In the genomic region with DNA sequence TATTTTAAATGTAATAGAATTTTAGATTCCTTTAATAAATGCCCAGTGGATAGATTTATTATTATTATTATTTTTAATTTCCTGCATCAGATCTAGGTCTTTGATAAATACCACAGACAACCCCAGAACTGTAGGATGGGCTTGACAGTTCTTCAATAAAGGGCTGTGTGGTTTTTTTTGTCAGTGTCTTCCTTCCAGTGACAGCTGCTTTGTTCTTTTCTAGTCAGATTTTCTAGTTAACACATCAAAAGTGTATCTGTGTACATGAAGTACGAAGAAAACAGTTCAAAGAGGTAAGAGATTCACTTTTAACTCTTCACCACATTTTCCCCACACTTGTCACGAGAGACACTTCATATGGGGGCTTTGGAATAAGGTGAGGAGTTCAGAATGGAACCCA, we compare ENCODE assay signal across 11 cellular contexts.
DNase-seq lines count a peak whose midpoint lies in the region; ATAC-seq, FAIRE-seq and TF ChIP-seq lines count a peak whose summit lies in the region.
"Had no signal": no experiment of that assay in that cellular context is flagged by ENCODE, and none has a peak within 500 bp of the region (broad histone marks: within the 10 kb centered on the region; RNA-seq: fewer than 3 reads in every experiment).

No MANE protein-coding gene starts in this region.

- TF ChIP-seq EP300 in HepG2 (IDR thresholded peaks at IDR 0.05; ENCODE audit: low read depth in 2 of 2, low read length in 2 of 2) (no peak), HepG2 (CRISPR knock-in tag; IDR thresholded peaks at IDR 0.05; ENCODE audit: borderline replicate concordance) (no peak), K562 (IDR thresholded peaks at IDR 0.05; ENCODE audit: low read length) (no peak), ovary (IDR thresholded peaks at IDR 0.05) (no peak)

- no peaks in the 10 kb centered on the region for H4K20me1 ChIP-seq in HepG2 (ENCODE audit: insufficient read depth, low read length)
- no peaks in the 10 kb centered on the region for H4K20me1 ChIP-seq in OCI-LY3 (ENCODE audit: insufficient read depth, low read length)
- no peaks in the 10 kb centered on the region for H4K20me1 ChIP-seq in K562 (replicated peaks; ENCODE audit: control insufficient read depth, insufficient read depth, low read length)

- no peak overlapping the region for H3K23ac ChIP-seq in neuronal stem cell (ENCODE audit: low read depth, low read length, poor library complexity)

- TF ChIP-seq POLR2A in HepG2 (IDR thresholded peaks at IDR 0.05; ENCODE audit: insufficient read depth in 1 of 2, low read depth in 2 of 2, low read length in 2 of 2) (no peak), right lobe of liver (IDR thresholded peaks at IDR 0.05) (no peak), K562 (conservative IDR thresholded peaks at IDR 0.05) (no peak), ovary (IDR thresholded peaks at IDR 0.05) (no peak)

- no peak overlapping the region for H2BK5ac ChIP-seq in neuronal stem cell (ENCODE audit: low read length)

- H3K9ac ChIP-seq in HepG2 (ENCODE audit: insufficient read depth, low read depth, low read length), result no peak overlapping the region
- H3K9ac ChIP-seq in OCI-LY3 (ENCODE audit: low read length), result peak overlapping the region; percentile 40; the same call in 1 of the 2 replicates
- peak overlapping the region; percentile 21 to 35; a peak in 1 of 4 replicates for H3K9ac ChIP-seq in K562 (ENCODE audit: insufficient read depth in 1 of 2, low read depth in 2 of 2, low read length in 2 of 2)
- H3K9ac ChIP-seq in neuronal stem cell (ENCODE audit: low read depth, low read length, poor library complexity), result no peak overlapping the region

- H2BK120ac ChIP-seq in neuronal stem cell (ENCODE audit: low read depth, low read length), result no peak overlapping the region

- DNase-seq in HepG2 (ENCODE audit: low spot score) (no peak), right lobe of liver (no peak), K562 (ENCODE audit: extremely low read depth in 1 of 4, low spot score in 3 of 4) (no peak), NCI-H2107 treated with DMSO at 0.1 percent for 48 hours (lab: John Stamatoyannopoulos, UW; ENCODE audit: unreplicated experiment) (no peak), ovary (no peak), neuronal stem cell (ENCODE audit: low spot score) (no peak)
- peak; percentile 58 for DNase-seq in Jurkat, Clone E6-1 (ENCODE audit: low read depth, low spot score)

- H2BK12ac ChIP-seq in neuronal stem cell (ENCODE audit: low read length), result no peak overlapping the region

- intact Hi-C loops in HepG2 (cut with micrococcal nuclease; ENCODE audit: unreplicated experiment) (loop anchor here (1.0 to 5.0 kb wide), 2 partner anchors 58 to 239 kb away; no protein-coding TSS in a partner anchor), right lobe of liver (cut with DNase I) (loop anchor here in 1 of 2 donors (10.0 kb wide), 1 partner anchor 235 kb away; no protein-coding TSS in a partner anchor), K562 (cut with micrococcal nuclease) (loop anchor here (1.0 kb wide), 1 partner anchor 239 kb away; no protein-coding TSS in a partner anchor), ovary (cut with DNase I) (no loop called here)

- no peak overlapping the region for H4K8ac ChIP-seq in neuronal stem cell (ENCODE audit: low read depth, low read length)

- H3K14ac ChIP-seq in neuronal stem cell (ENCODE audit: low read length), result no peak overlapping the region

- H3K4me3 ChIP-seq in HepG2 (replicated peaks in 1 of 3; ENCODE audit: insufficient read depth in 1 of 3, low read depth in 2 of 3, low read length in 3 of 3) (no peak overlapping the region), right lobe of liver (no peak overlapping the region), OCI-LY3 (ENCODE audit: low read length) (peak overlapping the region; percentile 72), K562 (no peak overlapping the region), ovary (no peak overlapping the region), neuronal stem cell (ENCODE audit: low read length in 2 of 2) (no peak overlapping the region)
- H3K4me3 ChIP-seq in Jurkat, Clone E6-1 (ENCODE audit: low read length), result no peak overlapping the region

- H4K91ac ChIP-seq in neuronal stem cell (ENCODE audit: low read depth, low read length, poor library complexity), result no peak overlapping the region

- peak overlapping the region; percentile 16; the same call in 1 of the 2 replicates for H3K4me2 ChIP-seq in HepG2 (ENCODE audit: low read depth, low read length)
- H3K4me2 ChIP-seq in OCI-LY3 (ENCODE audit: low read length), result peak overlapping the region; percentile 82
- peak overlapping the region; percentile 71 for H3K4me2 ChIP-seq in K562 (ENCODE audit: insufficient read depth, low read length)
- H3K4me2 ChIP-seq in neuronal stem cell (ENCODE audit: insufficient read depth, low read length, poor library complexity, severe bottlenecking), result no peak overlapping the region

- BruUV-seq in HepG2 (replicated peaks; lab: Mats Ljungman, UMichigan) (no TSS peak), K562 (replicated peaks; lab: Mats Ljungman, UMichigan) (no TSS peak)

- no peaks in the 10 kb centered on the region for H3K9me3 ChIP-seq in HepG2 (ENCODE audit: low read length)
- no peaks in the 10 kb centered on the region for H3K9me3 ChIP-seq in right lobe of liver
- H3K9me3 ChIP-seq in OCI-LY3 (ENCODE audit: insufficient read depth, low read length), result no peaks in the 10 kb centered on the region
- H3K9me3 ChIP-seq in K562 (replicated peaks; ENCODE audit: control insufficient read depth, insufficient read depth, low read depth, low read length), result no peaks in the 10 kb centered on the region
- no peaks in the 10 kb centered on the region for H3K9me3 ChIP-seq in ovary
- peaks cover 0 to 2% of the 10 kb centered on the region in 2 donors for H3K9me3 ChIP-seq in neuronal stem cell (replicated peaks in 1 of 2; ENCODE audit: control insufficient read depth in 2 of 2, insufficient read depth in 1 of 2, low read depth in 1 of 2, low read length in 2 of 2)
- H3K9me3 ChIP-seq: Caco-2 had no signal

- TF ChIP-seq RAD21 in HepG2 (CRISPR knock-in tag; IDR thresholded peaks at IDR 0.05) (no peak), K562 (CRISPR knock-in tag; conservative IDR thresholded peaks at IDR 0.05 in 1 of 2, IDR thresholded peaks at IDR 0.05 in 1 of 2) (no peak)

- POLR2A ChIA-PET in HepG2 (lab: Yijun Ruan, JAX) (no interaction called here), K562 (lab: Yijun Ruan, JAX) (interaction anchor here (0.5 to 2.7 kb wide), 4 partner anchors 12 to 312 kb away, joined by 3 to 10 read pairs (median 3); no protein-coding TSS in a partner anchor)

- ATAC-seq in HepG2 (no peak), right lobe of liver (no peak), K562 (no peak)

- no peak overlapping the region for H3K18ac ChIP-seq in neuronal stem cell (ENCODE audit: low read length)

- TF ChIP-seq CTCF in HepG2 (CRISPR knock-in tag; IDR thresholded peaks at IDR 0.05) (no peak), right lobe of liver (IDR thresholded peaks at IDR 0.05) (no peak), OCI-LY3 (IDR thresholded peaks at IDR 0.05; ENCODE audit: low read depth, low read length) (no peak), K562 (IDR thresholded peaks at IDR 0.05 in 2 of 3, conservative IDR thresholded peaks at IDR 0.05 in 1 of 3; ENCODE audit: insufficient read depth in 2 of 3, low read depth in 1 of 3, low read length in 3 of 3) (no peak), ovary (IDR thresholded peaks at IDR 0.05) (no peak)

- H3K79me1 ChIP-seq in neuronal stem cell (ENCODE audit: low read depth, low read length), result no peaks in the 10 kb centered on the region

- in situ Hi-C loops in HepG2 (cut with HindIII; ENCODE audit: extremely low pct_ligation_motif_present, low pct_unique_long_range_greater_than_20kb) (loop anchor here (10.0 kb wide), 1 partner anchor 235 kb away; no protein-coding TSS in a partner anchor), K562 (cut with MboI) (no loop called here)

- H3K27me3 ChIP-seq in HepG2 (ENCODE audit: control insufficient read depth in 1 of 2, insufficient read depth in 2 of 2, low read length in 2 of 2) (no peaks in the 10 kb centered on the region; a peak in 1 of 5 replicates), right lobe of liver (no peaks in the 10 kb centered on the region), OCI-LY3 (ENCODE audit: low read depth, low read length) (peaks cover 9% of the 10 kb centered on the region; the same call in 1 of the 2 replicates), K562 (ENCODE audit: control insufficient read depth in 2 of 2, insufficient read depth in 2 of 2, low read length in 2 of 2) (peaks cover 0 to 5% of the 10 kb centered on the region in 2 experiments; a peak in 3 of 5 replicates), ovary (no peaks in the 10 kb centered on the region), neuronal stem cell (ENCODE audit: control insufficient read depth in 3 of 3, insufficient read depth in 3 of 3, low read depth in 1 of 3, low read length in 3 of 3) (no peaks in the 10 kb centered on the region)

- H3K4me1 ChIP-seq in HepG2 (ENCODE audit: insufficient read depth, low read length) (no peaks in the 10 kb centered on the region), right lobe of liver (no peaks in the 10 kb centered on the region), OCI-LY3 (ENCODE audit: low read length) (peaks cover 8% of the 10 kb centered on the region), K562 (replicated peaks in 1 of 2; ENCODE audit: control insufficient read depth in 2 of 2, insufficient read depth in 2 of 2, low read length in 2 of 2) (no peaks in the 10 kb centered on the region), ovary (ENCODE audit: insufficient read depth) (no peaks in the 10 kb centered on the region), neuronal stem cell (ENCODE audit: control insufficient read depth in 2 of 2, insufficient read depth in 1 of 2, low read depth in 1 of 2, low read length in 2 of 2) (no peaks in the 10 kb centered on the region)
- H3K4me1 ChIP-seq: Caco-2 had no signal

- FAIRE-seq in HepG2 (lab: Jason Lieb, UNC) (no peak), K562 (lab: Jason Lieb, UNC) (no peak)
- FAIRE-seq: D721Med had no signal

- H3K9me1 ChIP-seq in K562 (ENCODE audit: control insufficient read depth, insufficient read depth, low read length), result no peaks in the 10 kb centered on the region

- WGBS in HepG2 (ENCODE audit: low lambda C conversion rate), result 26% methylated on average over 2 of the region's 2 CpGs
- 49% methylated on average over 2 of the region's 2 CpGs for WGBS in right lobe of liver (ENCODE audit: insufficient coverage, low coverage, low lambda C conversion rate, missing lambda C conversion rate)
- 5% methylated on average over 2 of the region's 2 CpGs for WGBS in K562 (ENCODE audit: insufficient coverage, low coverage, missing lambda C conversion rate)
- WGBS in ovary, 3 donors, result 65 to 81% (median 73%) methylated on average over 2 of the region's 2 CpGs
- no CpG with 5 or more reads among the region's 2 CpGs for WGBS in neuronal stem cell (ENCODE audit: extremely low coverage in 2 of 2, insufficient read length in 2 of 2, insufficient replicate concordance in 1 of 2), 2 donors

- CTCF ChIA-PET in HepG2 (lab: Yijun Ruan, JAX; ENCODE audit: low intra/inter-chr PET ratio, low total read pairs) (interaction anchor here (1.8 kb wide), 1 partner anchor 238 kb away, joined by 15 read pairs; no protein-coding TSS in a partner anchor), K562 (lab: Yijun Ruan, JAX; ENCODE audit: low intra/inter-chr PET ratio) (no interaction called here)

- no peak overlapping the region for H2BK15ac ChIP-seq in neuronal stem cell (ENCODE audit: low read length)

- H2AFZ ChIP-seq in HepG2 (ENCODE audit: low read length), result no peak overlapping the region
- H2AFZ ChIP-seq in OCI-LY3 (ENCODE audit: low read depth, low read length), result peak overlapping the region; percentile 98
- H2AFZ ChIP-seq in K562 (ENCODE audit: low read depth, low read length), result peak overlapping the region; percentile 83
- H2AFZ ChIP-seq in neuronal stem cell (ENCODE audit: low read length), result no peak overlapping the region

- H2AK5ac ChIP-seq in neuronal stem cell (ENCODE audit: low read depth, low read length), result no peak overlapping the region

- no peaks in the 10 kb centered on the region for H3K79me2 ChIP-seq in HepG2 (ENCODE audit: insufficient read depth, low read length)
- no peaks in the 10 kb centered on the region for H3K79me2 ChIP-seq in OCI-LY3 (ENCODE audit: low read length)
- no peaks in the 10 kb centered on the region for H3K79me2 ChIP-seq in K562 (ENCODE audit: control insufficient read depth, insufficient read depth, low read length)

- H3K27ac ChIP-seq in HepG2 (ENCODE audit: extremely low read length, insufficient read depth, low read length) (no peak overlapping the region), right lobe of liver (no peak overlapping the region), OCI-LY3 (ENCODE audit: low read length) (no peak overlapping the region), K562 (ENCODE audit: extremely low read depth, low read depth, low read length) (no peak overlapping the region), ovary (no peak overlapping the region), neuronal stem cell (replicated peaks; ENCODE audit: low read length) (no peak overlapping the region)
- H3K27ac ChIP-seq: C4-2B had no signal

- H3K4ac ChIP-seq in neuronal stem cell (ENCODE audit: low read length), result no peak overlapping the region

- no peaks in the 10 kb centered on the region for H3K36me3 ChIP-seq in HepG2 (replicated peaks in 1 of 2; ENCODE audit: control insufficient read depth in 1 of 2, insufficient read depth in 2 of 2, low read length in 2 of 2)
- H3K36me3 ChIP-seq in right lobe of liver, result no peaks in the 10 kb centered on the region
- H3K36me3 ChIP-seq in OCI-LY3 (replicated peaks; ENCODE audit: low read depth, low read length), result no peaks in the 10 kb centered on the region
- no peaks in the 10 kb centered on the region for H3K36me3 ChIP-seq in K562 (ENCODE audit: control insufficient read depth, insufficient read depth, low read length)
- no peaks in the 10 kb centered on the region for H3K36me3 ChIP-seq in ovary
- H3K36me3 ChIP-seq in neuronal stem cell (replicated peaks in 1 of 2; ENCODE audit: control insufficient read depth in 2 of 2, insufficient read depth in 2 of 2, low read length in 2 of 2), result no peaks in the 10 kb centered on the region

Comparison
In these comparisons a context has a peak if more than half of its experiments do, and no peak if none do; other contexts are left out.
1. H2AFZ ChIP-seq: peak in OCI-LY3 (single experiment) and K562 (single experiment); none in HepG2 (single experiment) and neuronal stem cell (single experiment).
2. H3K9ac ChIP-seq: peak in OCI-LY3 (single experiment) and K562 (2 of 2); none in HepG2 (single experiment) and neuronal stem cell (single experiment).
3. intact Hi-C loops: an anchor here in HepG2 (1.0 to 5.0 kb wide) and K562 (1.0 kb wide); none called in ovary.